Comparison of ENCODE assay signal across 12 cellular contexts in genomic region chr3:114880078-114880477, GRCh38.
DNase-seq lines count a peak whose midpoint lies in the region; ATAC-seq and TF ChIP-seq lines count a peak whose summit lies in the region.
"Had no signal": no experiment of that assay in that cellular context is flagged by ENCODE, and none has a peak within 500 bp of the region (broad histone marks: within the 10 kb centered on the region; RNA-seq: fewer than 3 reads in every experiment).

No MANE protein-coding gene starts in this region.

- H3K4me2 ChIP-seq in smooth muscle cell: peak overlapping the region; percentile 71
- H3K4me2 ChIP-seq in hepatocyte: no peak overlapping the region

- H3K79me2 ChIP-seq in smooth muscle cell (ENCODE audit: low read depth): no peaks in the 10 kb centered on the region
- no peaks in the 10 kb centered on the region for H3K79me2 ChIP-seq in hepatocyte

- TF ChIP-seq POLR2A in spleen (IDR thresholded peaks at IDR 0.05): no peak

- DNase-seq in NCI-H2107 treated with DMSO at 0.1 percent for 48 hours (lab: John Stamatoyannopoulos, UW; ENCODE audit: unreplicated experiment) (peak; percentile 56), NCI-H2107 (lab: John Stamatoyannopoulos, UW) (no peak), NCI-H748 treated with DMSO at 0.1 percent for 48 hours (lab: John Stamatoyannopoulos, UW) (peak; percentile 86), foreskin melanocyte (peak; percentile 20), smooth muscle cell (lab: John Stamatoyannopoulos, UW; ENCODE audit: unreplicated experiment) (no peak), hepatocyte (ENCODE audit: low spot score) (no peak), spleen (no peak)
- DNase-seq: central memory CD4-positive, alpha-beta T cell; stimulated activated CD4-positive, alpha-beta T cell treated with anti-CD3 and anti-CD28 coated beads, Interleukin-1b, Interleukin-23, amount 100 ng/mL, for 48 hours; stimulated activated naive CD4-positive, alpha-beta T cell had no signal

- H3K4me3 ChIP-seq in smooth muscle cell: no peak overlapping the region
- H3K4me3 ChIP-seq in hepatocyte: no peak overlapping the region
- H3K4me3 ChIP-seq in spleen: no peak overlapping the region

- H3K36me3 ChIP-seq in smooth muscle cell (ENCODE audit: low read depth) (no peaks in the 10 kb centered on the region), hepatocyte (replicated peaks; ENCODE audit: insufficient read depth, low read depth) (no peaks in the 10 kb centered on the region), spleen (no peaks in the 10 kb centered on the region)

- peaks cover 19% of the 10 kb centered on the region for H3K4me1 ChIP-seq in smooth muscle cell (ENCODE audit: low read depth)
- no peaks in the 10 kb centered on the region for H3K4me1 ChIP-seq in hepatocyte (ENCODE audit: insufficient read depth)
- peaks cover 0 to 19% (median 12%) of the 10 kb centered on the region in 6 donors for H3K4me1 ChIP-seq in spleen

- H2AFZ ChIP-seq in smooth muscle cell (ENCODE audit: low read depth) (peak overlapping the region; percentile 17), hepatocyte (no peak overlapping the region)

- H3K9me3 ChIP-seq in smooth muscle cell (replicated peaks; ENCODE audit: low read depth) (no peaks in the 10 kb centered on the region), hepatocyte (ENCODE audit: low read depth) (no peaks in the 10 kb centered on the region), spleen (no peaks in the 10 kb centered on the region)

- H3F3A ChIP-seq in smooth muscle cell (ENCODE audit: low read depth): no peaks in the 10 kb centered on the region

- no peak overlapping the region for H3K9ac ChIP-seq in smooth muscle cell (ENCODE audit: low read depth)

- H3K27ac ChIP-seq in smooth muscle cell (ENCODE audit: low read depth) (peak overlapping the region; percentile 63), hepatocyte (no peak overlapping the region), spleen (no peak overlapping the region)
- H3K27ac ChIP-seq: 22Rv1 had no signal

- intact Hi-C loops in spleen (cut with DNase I; ENCODE audit: low total_unique reads): no loop called here

- H3K9me2 ChIP-seq in hepatocyte (replicated peaks; ENCODE audit: insufficient read depth): no peaks in the 10 kb centered on the region

- no peaks in the 10 kb centered on the region for H4K20me1 ChIP-seq in smooth muscle cell (ENCODE audit: low read depth)
- no peaks in the 10 kb centered on the region for H4K20me1 ChIP-seq in hepatocyte (ENCODE audit: insufficient read depth, poor library complexity, severe bottlenecking)

- ATAC-seq in HG03196 (IDR thresholded peaks at IDR 0.05; ENCODE audit: unreplicated experiment): no peak

- TF ChIP-seq CTCF in smooth muscle cell (IDR thresholded peaks at IDR 0.05; ENCODE audit: borderline replicate concordance, insufficient read depth, poor library complexity, severe bottlenecking) (no peak), hepatocyte (IDR thresholded peaks at IDR 0.05; ENCODE audit: poor library complexity) (no peak), spleen (IDR thresholded peaks at IDR 0.05 in 8 of 11, conservative IDR thresholded peaks at IDR 0.05 in 3 of 11) (no peak)

- 62% methylated on average over 4 of the region's 4 CpGs for WGBS in smooth muscle cell (ENCODE audit: low lambda C conversion rate)
- WGBS in hepatocyte (ENCODE audit: low lambda C conversion rate, missing lambda C conversion rate): 42% methylated on average over 4 of the region's 4 CpGs
- WGBS in spleen, 5 donors: 57 to 66% (median 64%) methylated on average over 4 of the region's 4 CpGs

- H3K27me3 ChIP-seq in smooth muscle cell (ENCODE audit: low read depth) (no peaks in the 10 kb centered on the region), hepatocyte (no peaks in the 10 kb centered on the region), spleen (replicated peaks in 1 of 7) (no peaks in the 10 kb centered on the region)

Comparison
In these comparisons a context has a peak if more than half of its experiments do, and no peak if none do; other contexts are left out.
1. DNase-seq: peak in NCI-H2107 treated with DMSO at 0.1 percent for 48 hours (single experiment), NCI-H748 treated with DMSO at 0.1 percent for 48 hours (single experiment) and foreskin melanocyte (single experiment); none in NCI-H2107 (single experiment), smooth muscle cell (single experiment), hepatocyte (single experiment) and spleen (single experiment).